In the genomic region with DNA sequence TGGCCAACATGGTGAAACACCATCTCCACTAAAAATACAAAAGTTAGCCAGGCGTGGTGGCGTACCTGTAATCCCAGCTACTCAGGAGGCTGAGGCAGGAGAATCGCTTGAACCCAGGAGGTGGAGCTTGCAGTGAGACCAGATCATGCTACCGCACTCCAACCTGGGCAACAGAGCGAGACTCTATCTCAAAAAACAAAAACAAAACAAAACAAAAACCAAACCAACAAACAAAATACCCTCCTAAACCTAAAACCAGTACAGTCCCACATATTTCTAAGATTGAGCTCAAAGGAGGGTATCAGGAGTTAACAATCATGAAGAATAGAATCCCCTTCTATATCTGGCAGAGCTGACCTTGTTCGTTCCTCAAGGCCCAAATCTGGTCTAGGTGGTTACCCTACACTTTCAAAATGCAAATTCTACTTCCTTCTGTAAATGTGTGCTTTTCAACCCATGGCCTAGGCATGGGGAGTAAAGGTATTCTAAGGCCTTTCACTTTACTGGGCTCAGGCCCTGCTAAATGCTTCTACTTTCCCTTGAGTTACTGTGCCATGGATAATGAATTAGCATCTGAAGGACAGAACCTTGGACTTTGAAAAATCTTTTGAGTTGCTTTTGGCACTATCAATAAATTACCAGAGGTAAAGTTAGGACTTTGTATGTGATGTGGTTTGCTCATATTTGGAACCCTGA, we compare ENCODE assay signal across 12 cellular contexts. TPM values are rescaled to one million over a fixed set of nuclear protein-coding genes. Genes with fewer than 3 reads are reported as not detected.
DNase-seq lines count a peak whose midpoint lies in the region; ATAC-seq, FAIRE-seq and TF ChIP-seq lines count a peak whose summit lies in the region.
"Had no signal": no experiment of that assay in that cellular context is flagged by ENCODE, and none has a peak within 500 bp of the region (broad histone marks: within the 10 kb centered on the region; RNA-seq: fewer than 3 reads in every experiment).

No MANE protein-coding gene starts in this region.

- TF ChIP-seq POLR2A in GM12891 (IDR thresholded peaks at IDR 0.05; ENCODE audit: low read depth, low read length) (no peak), GM12878 (IDR thresholded peaks at IDR 0.05; ENCODE audit: low read depth, low read length) (no peak)

- H3K9me3 Mint-ChIP-seq in activated naive CD4-positive, alpha-beta T cell treated with anti-CD3 and anti-CD28 coated beads, Interleukin-2, amount 50 U/mL, for 72 hours = no peaks in the 10 kb centered on the region
- H3K9me3 Mint-ChIP-seq: dendritic cell treated with granulocyte-macrophage colony-stimulating factor and Interleukin-4, amounts not matched to agents 40 ng/mL and 50 ng/mL, for 4 days had no signal

- no peaks in the 10 kb centered on the region for H3K79me2 ChIP-seq in GM12878 (ENCODE audit: control insufficient read depth, insufficient read depth, low read length)

- H4K20me1 ChIP-seq in GM12878 (ENCODE audit: control insufficient read depth, insufficient read depth) = no peaks in the 10 kb centered on the region

- RAD21 ChIA-PET in GM12878 (lab: Charles Lee; ENCODE audit: unreplicated experiment) = interaction anchor here (0.6 to 5.9 kb wide), 30 partner anchors 9 to 210 kb away, joined by 3 to 136 read pairs (median 6); a partner anchor contains a TSS

- peak overlapping the region; percentile 18; the same call in 1 of the 2 replicates for H3K4me3 ChIP-seq in GM12878
- H3K4me3 ChIP-seq: pancreas, SK-N-MC had no signal

- H3K27ac ChIP-seq in GM12878 (ENCODE audit: control insufficient read depth, insufficient read depth) = peak overlapping the region; percentile 68
- H3K27ac ChIP-seq: SK-N-MC had no signal

- CTCF ChIA-PET in GM12878 (lab: Yijun Ruan, JAX) = interaction anchor here (0.6 to 6.4 kb wide), 54 partner anchors 11 to 504 kb away, joined by 3 to 170 read pairs (median 5); a partner anchor contains a TSS

- SMC1A ChIA-PET in GM12878 (lab: Charles Lee; ENCODE audit: uncharacterized antibody, unreplicated experiment) = interaction anchor here (0.6 to 6.0 kb wide), 53 partner anchors 10 to 347 kb away, joined by 3 to 154 read pairs (median 5); a partner anchor contains a TSS

- no peaks in the 10 kb centered on the region for H3K36me3 Mint-ChIP-seq in activated naive CD4-positive, alpha-beta T cell treated with anti-CD3 and anti-CD28 coated beads, Interleukin-2, amount 50 U/mL, for 72 hours

- TF ChIP-seq CTCF in GM20000 (IDR thresholded peaks at IDR 0.05; ENCODE audit: extremely low read depth, missing control alignments) (no peak), GM12878 (IDR thresholded peaks at IDR 0.05 in 2 of 3, conservative IDR thresholded peaks at IDR 0.05 in 1 of 3; ENCODE audit: control insufficient read depth in 2 of 3, extremely low read depth in 1 of 3, insufficient read depth in 1 of 3, low read depth in 3 of 3, low read length in 3 of 3) (no peak)

- POLR2A ChIA-PET in GM12878 (lab: Charles Lee) = interaction anchor here (0.6 to 5.8 kb wide), 8 partner anchors 10 to 189 kb away, joined by 3 to 56 read pairs (median 6); a partner anchor contains a TSS

- peak; percentile 32 for DNase-seq in GM12891 (ENCODE audit: insufficient read length, low spot score)
- peak; percentile 68 for DNase-seq in GM20000 (ENCODE audit: low spot score)
- DNase-seq in GM12878 (ENCODE audit: low read depth, low spot score) = peak; percentile 72
- no peak for DNase-seq in activated naive CD4-positive, alpha-beta T cell treated with anti-CD3 and anti-CD28 coated beads, Interleukin-2, amount 50 U/mL, for 72 hours (ENCODE audit: low spot score in 2 of 2)
- DNase-seq in NCI-H146 (lab: John Stamatoyannopoulos, UW) = no peak
- DNase-seq in head of caudate nucleus = no peak
- DNase-seq in amniotic stem cell (lab: John Stamatoyannopoulos, UW) = no peak
- DNase-seq: activated T-cell treated with anti-CD3 and anti-CD28 coated beads, Interleukin-2, amount 50 U/mL, for 1 hour had no signal

- no peak overlapping the region for H3K27ac Mint-ChIP-seq in activated naive CD4-positive, alpha-beta T cell treated with anti-CD3 and anti-CD28 coated beads, Interleukin-2, amount 50 U/mL, for 72 hours
- H3K27ac Mint-ChIP-seq: dendritic cell treated with granulocyte-macrophage colony-stimulating factor and Interleukin-4, amounts not matched to agents 40 ng/mL and 50 ng/mL, for 4 days had no signal

- no peaks in the 10 kb centered on the region for H3K27me3 ChIP-seq in GM12878 (replicated peaks in 1 of 2; ENCODE audit: control insufficient read depth in 2 of 2, insufficient read depth in 2 of 2, low read length in 1 of 2)
- H3K27me3 ChIP-seq: pancreas had no signal

- intact Hi-C loops in GM12878 (cut with micrococcal nuclease; ENCODE audit: unreplicated experiment) (loop anchor here (1.0 to 10.0 kb wide), 6 partner anchors 65 to 1492 kb away; a partner anchor contains a TSS), head of caudate nucleus (cut with DNase I) (loop anchor here (2.0 to 10.0 kb wide), 3 partner anchors 58 to 322 kb away; a partner anchor contains a TSS)

- no peaks in the 10 kb centered on the region for H3K9me3 ChIP-seq in GM12878 (replicated peaks; ENCODE audit: control insufficient read depth, insufficient read depth, low read length)
- H3K9me3 ChIP-seq: pancreas had no signal

- peak overlapping the region; percentile 73 for H3K4me2 ChIP-seq in GM12878 (ENCODE audit: control insufficient read depth, insufficient read depth)

- H3K4me1 ChIP-seq in GM12878 (ENCODE audit: control insufficient read depth, insufficient read depth, low read length) = peaks cover 8% of the 10 kb centered on the region; the same call in 1 of the 2 replicates

- FAIRE-seq in GM12891 (lab: Jason Lieb, UNC) (no peak), GM12878 (lab: Jason Lieb, UNC) (peak; percentile 97)

- in situ Hi-C loops in GM12878 (cut with MboI) = loop anchor here (5.0 kb wide), 1 partner anchor 174 kb away; a partner anchor contains a TSS

- ATAC-seq in HG03066 (IDR thresholded peaks at IDR 0.05; ENCODE audit: low read depth, unreplicated experiment) = peak; percentile 90
- peak; percentile 97 for ATAC-seq in GM12878
- ATAC-seq in activated naive CD4-positive, alpha-beta T cell treated with anti-CD3 and anti-CD28 coated beads, Interleukin-2, amount 50 U/mL, for 72 hours = no peak

- peak overlapping the region; percentile 32 for H2AFZ ChIP-seq in GM12878 (ENCODE audit: control insufficient read depth, low read depth, low read length)

- TF ChIP-seq EP300 in GM12878 (IDR thresholded peaks at IDR 0.05; ENCODE audit: borderline replicate concordance in 1 of 2, control insufficient read depth in 1 of 2, low read depth in 2 of 2, low read length in 2 of 2) = no peak

- 0 out of 2 replicates have a peak, but pooled peaks have one; percentile 12 for TF ChIP-seq RAD21 in GM12878 (IDR thresholded peaks at IDR 0.05; ENCODE audit: insufficient read depth, low read depth, low read length)

- 0 out of 2 replicates have a peak overlapping the region, but pooled peaks have one; percentile 24 for H3K9ac ChIP-seq in GM12878 (ENCODE audit: control insufficient read depth, insufficient read depth, low read length)

- 37% methylated on average over 6 of the region's 6 CpGs for WGBS in GM12878 (ENCODE audit: insufficient coverage, insufficient replicate concordance, low lambda C conversion rate, missing lambda C conversion rate)

- no peaks in the 10 kb centered on the region for H3K36me3 ChIP-seq in GM12878 (ENCODE audit: control insufficient read depth in 2 of 2, insufficient read depth in 2 of 2, low read length in 1 of 2)
- H3K36me3 ChIP-seq: pancreas had no signal

- no TSS peak for BruUV-seq in GM12878 (replicated peaks; lab: Mats Ljungman, UMichigan)

TF ChIP-seq in GM12891, 5 proteins besides CTCF, POLR2A, EP300 and RAD21:
- TF ChIP-seq POLR2AphosphoS5 (IDR thresholded peaks at IDR 0.05; ENCODE audit: low read depth, low read length) = no peak
- peak; percentile 94 for TF ChIP-seq POU2F2 (IDR thresholded peaks at IDR 0.05; ENCODE audit: low read depth, low read length)
- no peak for TF ChIP-seq TAF1 (IDR thresholded peaks at IDR 0.05; ENCODE audit: low read depth, low read length)
- no peak for TF ChIP-seq PAX5 (IDR thresholded peaks at IDR 0.05; ENCODE audit: insufficient read depth, low read length, severe bottlenecking)
- no peak for TF ChIP-seq SPI1 (IDR thresholded peaks at IDR 0.05; ENCODE audit: low read depth, low read length)

TF ChIP-seq in GM12878, 131 proteins besides CTCF, POLR2A, EP300 and RAD21 (continues in another document):
- TF ChIP-seq JUND (IDR thresholded peaks at IDR 0.05; ENCODE audit: low read depth, low read length) = no peak
- TF ChIP-seq, protein P1, sequence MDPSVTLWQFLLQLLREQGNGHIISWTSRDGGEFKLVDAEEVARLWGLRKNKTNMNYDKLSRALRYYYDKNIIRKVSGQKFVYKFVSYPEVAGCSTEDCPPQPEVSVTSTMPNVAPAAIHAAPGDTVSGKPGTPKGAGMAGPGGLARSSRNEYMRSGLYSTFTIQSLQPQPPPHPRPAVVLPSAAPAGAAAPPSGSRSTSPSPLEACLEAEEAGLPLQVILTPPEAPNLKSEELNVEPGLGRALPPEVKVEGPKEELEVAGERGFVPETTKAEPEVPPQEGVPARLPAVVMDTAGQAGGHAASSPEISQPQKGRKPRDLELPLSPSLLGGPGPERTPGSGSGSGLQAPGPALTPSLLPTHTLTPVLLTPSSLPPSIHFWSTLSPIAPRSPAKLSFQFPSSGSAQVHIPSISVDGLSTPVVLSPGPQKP (IDR thresholded peaks at IDR 0.05; ENCODE audit: low read depth, low read length) = no peak

RNA-seq across cellular contexts. Expression of a gene that starts 10.4 kb away (rescaled TPM):
- 12.8 TPM for polyA plus RNA-seq in GM12891 (2012; ENCODE audit: low read depth, missing spikeins)
- total RNA-seq in GM12878 (2013; cell fraction: nucleolus; rRNA removed) = 90.2 and 93.2 TPM in 2 replicates
- total RNA-seq in GM12878 (2014; rRNA removed) (33.9 and 39.5 TPM in 2 replicates), GM12878 (2014; rRNA removed; fragmentation: Illumina TruSeq; extraction: Trizol) (27.6 and 27.8 TPM in 2 replicates), GM12878 (2021) (47.3 and 49.1 TPM in 2 replicates)
- polyA plus RNA-seq in GM12878 (2011; ENCODE audit: low read depth) = 18.3 TPM
- polyA plus RNA-seq in GM12878 (2011; rRNA removed) (45.1 and 45.9 TPM in 2 replicates), GM12878 (2014; fragmentation: Illumina TruSeq; extraction: Trizol) (34.4 and 36.1 TPM in 2 replicates), GM12878 (2014; fragmentation: Nextera tagmentation; extraction: Ambion mirVana) (10 to 100 TPM; 28.5 to 37.0 TPM), GM12878 (2014; rRNA removed) (26.6 and 27.3 TPM in 2 replicates), GM12878 (2016; fragmentation: Nextera tagmentation; extraction: Ambion mirVana) (10 to 100 TPM; 63.4 to 68.2 TPM)
- 35.6 and 43.4 TPM in 2 replicates for polyA plus RNA-seq in GM12878 (2011; cell fraction: cytosol; rRNA removed)
- polyA plus RNA-seq in GM12878 (2011; cell fraction: nucleus; rRNA removed) = 26.8 and 30.2 TPM in 2 replicates
- 14.7 and 18.3 TPM in 2 replicates for polyA plus RNA-seq in GM12878 (2012)
- polyA minus RNA-seq in GM12878 (2011; rRNA and poly(A)+ RNA removed) = 81.0 and 86.2 TPM in 2 replicates
- polyA minus RNA-seq in GM12878 (2011; cell fraction: cytosol; rRNA and poly(A)+ RNA removed) = 24.2 and 30.5 TPM in 2 replicates
- 25.5 and 36.2 TPM in 2 replicates for polyA minus RNA-seq in GM12878 (2011; cell fraction: nucleus; rRNA and poly(A)+ RNA removed)
- total RNA-seq in activated naive CD4-positive, alpha-beta T cell treated with anti-CD3 and anti-CD28 coated beads, Interleukin-2, amount 50 U/mL, for 72 hours = 10 to 100 TPM; 53.9 to 57.3 TPM

Comparison
In these comparisons a context has a peak if more than half of its experiments do, and no peak if none do; other contexts are left out.
1. DNase-seq: peak in GM12891 (single experiment), GM20000 (single experiment) and GM12878 (single experiment); none in activated naive CD4-positive, alpha-beta T cell treated with anti-CD3 and anti-CD28 coated beads, Interleukin-2, amount 50 U/mL, for 72 hours (0 of 2), NCI-H146 (single experiment), head of caudate nucleus (0 of 42) and amniotic stem cell (single experiment).
2. ATAC-seq: peak in HG03066 (single experiment) and GM12878 (single experiment); none in activated naive CD4-positive, alpha-beta T cell treated with anti-CD3 and anti-CD28 coated beads, Interleukin-2, amount 50 U/mL, for 72 hours (0 of 2).